In genomic region chr7:144027070-144027469, GRCh38 we compare ENCODE assay signal across 9 cellular contexts. TPM values are rescaled to one million over a fixed set of nuclear protein-coding genes. Genes with fewer than 3 reads are reported as not detected.
DNase-seq lines count a peak whose midpoint lies in the region; FAIRE-seq and TF ChIP-seq lines count a peak whose summit lies in the region.
"Had no signal": no experiment of that assay in that cellular context is flagged by ENCODE, and none has a peak within 500 bp of the region (broad histone marks: within the 10 kb centered on the region; RNA-seq: fewer than 3 reads in every experiment).

No MANE protein-coding gene starts in this region.

- no peak overlapping the region for H2BK12ac ChIP-seq in H1 (ENCODE audit: low read depth, low read length)

- no peaks in the 10 kb centered on the region for H3K4me1 Mint-ChIP-seq in Calu3 (ENCODE audit: low read depth, unreplicated experiment)

- H4K20me1 ChIP-seq in H1 (replicated peaks in 1 of 2; ENCODE audit: control insufficient read depth in 1 of 2, insufficient read depth in 2 of 2, low read length in 2 of 2) (no peaks in the 10 kb centered on the region), neural cell (ENCODE audit: insufficient read depth) (no peaks in the 10 kb centered on the region)

- H3K9me3 ChIP-seq in H1 (ENCODE audit: insufficient read depth in 2 of 2, low read depth in 1 of 2, low read length in 1 of 2) (no peaks in the 10 kb centered on the region), neural cell (ENCODE audit: low read length) (no peaks in the 10 kb centered on the region)

- H3K27me3 Mint-ChIP-seq in Calu3 (ENCODE audit: unreplicated experiment) = no peaks in the 10 kb centered on the region

- H2BK20ac ChIP-seq in H1 (ENCODE audit: low read length) = no peak overlapping the region

- H4K8ac ChIP-seq in H1 (ENCODE audit: extremely low read depth, insufficient read depth, low read length) = no peak overlapping the region

- POLR2A ChIA-PET in H1 (lab: Charles Lee; ENCODE audit: partially characterized antibody) = no interaction called here

- no peaks in the 10 kb centered on the region for H3K79me2 ChIP-seq in H1 (ENCODE audit: control insufficient read depth in 1 of 2, insufficient read depth in 2 of 2, low read length in 2 of 2)
- no peaks in the 10 kb centered on the region for H3K79me2 ChIP-seq in neural cell (replicated peaks; ENCODE audit: insufficient read depth, low read length)

- no peak overlapping the region for H3K27ac ChIP-seq in H1 (ENCODE audit: low read depth, low read length)
- H3K27ac ChIP-seq in neural cell (ENCODE audit: low read length) = no peak overlapping the region

- H2AK5ac ChIP-seq in H1 (ENCODE audit: low read depth, low read length) = no peak overlapping the region

- no TSS peak for BruUV-seq in Calu3 (replicated peaks; lab: Mats Ljungman, UMichigan)

- H4K91ac ChIP-seq in H1 (replicated peaks; ENCODE audit: insufficient read length, low read length) = no peak overlapping the region

- 47% methylated on average over 3 of the region's 3 CpGs; no CpG with 5 or more reads in 1 of the 2 experiments for WGBS in H1 (ENCODE audit: extremely low coverage in 1 of 2, insufficient coverage in 1 of 2, insufficient read length in 1 of 2, insufficient replicate concordance in 2 of 2, low coverage in 1 of 2, low lambda C conversion rate in 2 of 2, missing lambda C conversion rate in 1 of 2), 2 experiments

- no peaks in the 10 kb centered on the region; a peak in 1 of 7 replicates for H3K4me1 ChIP-seq in H1 (replicated peaks in 1 of 4; ENCODE audit: control insufficient read depth in 3 of 4, insufficient read depth in 4 of 4, low read length in 3 of 4)

- H3K79me1 ChIP-seq in H1 (ENCODE audit: low read depth, low read length) = no peaks in the 10 kb centered on the region

- H3K9me2 ChIP-seq in neural cell (ENCODE audit: insufficient read depth, low read length) = no peaks in the 10 kb centered on the region

- H2BK120ac ChIP-seq in H1 (replicated peaks; ENCODE audit: low read depth, low read length) = no peak overlapping the region

- no peaks in the 10 kb centered on the region for H3K36me3 ChIP-seq in H1 (ENCODE audit: control insufficient read depth in 2 of 4, insufficient read depth in 4 of 4, low read length in 3 of 4)
- no peaks in the 10 kb centered on the region for H3K36me3 ChIP-seq in neural cell (ENCODE audit: insufficient read depth, low read length)

- no peak overlapping the region for H3K23ac ChIP-seq in H1 (ENCODE audit: insufficient read length)

- H3F3A ChIP-seq in neural cell (ENCODE audit: insufficient read depth, low read length, poor library complexity, severe bottlenecking) = no peaks in the 10 kb centered on the region

- H2AFZ ChIP-seq in H1 (ENCODE audit: low read length) (no peak overlapping the region), neural cell (ENCODE audit: low read depth, low read length) (no peak overlapping the region)

- TF ChIP-seq POLR2A in NB4 (IDR thresholded peaks at IDR 0.05; ENCODE audit: extremely low read depth, insufficient read length) = no peak
- TF ChIP-seq POLR2A in H1 (IDR thresholded peaks at IDR 0.05; ENCODE audit: control extremely low read depth in 1 of 2, low read depth in 2 of 2, low read length in 2 of 2) = no peak

- H3K4me3 Mint-ChIP-seq in Calu3 (ENCODE audit: low read depth, unreplicated experiment) = no peak overlapping the region

- H2BK5ac ChIP-seq in H1 (ENCODE audit: low read depth, low read length) = no peak overlapping the region

- H3K9ac ChIP-seq in H1 (replicated peaks in 1 of 4; ENCODE audit: extremely low read depth in 1 of 4, low read depth in 3 of 4, low read length in 3 of 4) = no peak overlapping the region
- H3K9ac ChIP-seq in neural cell (ENCODE audit: low read length) = no peak overlapping the region

- no peak overlapping the region for H3K4me2 ChIP-seq in H1 (ENCODE audit: insufficient read depth in 1 of 2, low read depth in 2 of 2, low read length in 2 of 2)
- H3K4me2 ChIP-seq in neural cell (ENCODE audit: low read length) = no peak overlapping the region

- TF ChIP-seq CTCF in NB4 (IDR thresholded peaks at IDR 0.05; ENCODE audit: low read depth, low read length) (no peak), H1 (IDR thresholded peaks at IDR 0.05; ENCODE audit: control extremely low read depth in 1 of 3, insufficient read depth in 1 of 3, low read depth in 1 of 3, low read length in 3 of 3) (peak in 2 of 3 experiments; percentile 29 to 43; a peak in 2 of 4 replicates), neural cell (IDR thresholded peaks at IDR 0.05; ENCODE audit: poor library complexity, severe bottlenecking) (peak; percentile 83), Calu3 (IDR thresholded peaks at IDR 0.05; ENCODE audit: unreplicated experiment) (no peak)

- no peaks in the 10 kb centered on the region for H3K36me3 Mint-ChIP-seq in Calu3 (ENCODE audit: insufficient read depth, unreplicated experiment)

- FAIRE-seq in H1 (lab: Jason Lieb, UNC) = peak; percentile 77

- H3K27me3 ChIP-seq in H1 (replicated peaks in 1 of 4; ENCODE audit: control insufficient read depth in 3 of 4, extremely low read depth in 1 of 4, insufficient read depth in 3 of 4, low read length in 3 of 4) = no peaks in the 10 kb centered on the region
- no peaks in the 10 kb centered on the region for H3K27me3 ChIP-seq in neural cell (ENCODE audit: insufficient read depth, low read depth, low read length)

- TF ChIP-seq EP300 in H1 (IDR thresholded peaks at IDR 0.05; ENCODE audit: borderline replicate concordance in 1 of 2, low read depth in 2 of 2, low read length in 2 of 2) (no peak), neural cell (conservative IDR thresholded peaks at IDR 0.05; ENCODE audit: poor library complexity, severe bottlenecking) (no peak)

- no peak overlapping the region for H3K4me3 ChIP-seq in NB4 (ENCODE audit: low read depth, low read length)
- H3K4me3 ChIP-seq in H1 (ENCODE audit: extremely low read depth in 1 of 4, insufficient read depth in 2 of 4, low read depth in 3 of 4, low read length in 4 of 4) = no peak overlapping the region
- H3K4me3 ChIP-seq in neural cell (ENCODE audit: low read length) = no peak overlapping the region

- CTCF ChIA-PET in H1 (lab: Charles Lee; ENCODE audit: partially characterized antibody) = interaction anchor here (0.6 to 2.4 kb wide), 7 partner anchors 11 to 143 kb away, joined by 3 to 5 read pairs (median 3); no protein-coding TSS in a partner anchor
- CTCF ChIA-PET in Calu3 (lab: Charles Lee) = interaction anchor here (1.4 to 2.5 kb wide), 2 partner anchors 101 to 125 kb away, joined by 3 to 8 read pairs; partner anchors contain the start of gene TCAF1

- intact Hi-C loops in Calu3 (cut with micrococcal nuclease; ENCODE audit: unreplicated experiment) = loop anchor here (2.0 to 5.0 kb wide), 3 partner anchors 55 to 126 kb away; no protein-coding TSS in a partner anchor

- peak; percentile 69 to 73 for TF ChIP-seq RAD21 in H1 (IDR thresholded peaks at IDR 0.05 in 1 of 2, conservative IDR thresholded peaks at IDR 0.05 in 1 of 2; ENCODE audit: low read depth in 2 of 2, low read length in 2 of 2)
- TF ChIP-seq RAD21 in neural cell (conservative IDR thresholded peaks at IDR 0.05) = peak; percentile 90

- H3K9me3 Mint-ChIP-seq in Calu3 (ENCODE audit: low read depth, unreplicated experiment) = no peaks in the 10 kb centered on the region

- DNase-seq in DMS114 treated with DMSO at 0.1 percent for 48 hours (lab: John Stamatoyannopoulos, UW; ENCODE audit: unreplicated experiment) = peak; percentile 21
- DNase-seq in NB4 (ENCODE audit: low read depth) = peak; percentile 14
- no peak for DNase-seq in H1 (ENCODE audit: low read depth in 1 of 2, low spot score in 2 of 2)
- no peak for DNase-seq in OCI-M2 (lab: John Stamatoyannopoulos, UW; ENCODE audit: unreplicated experiment)
- DNase-seq in Calu3 = no peak
- DNase-seq in NCI-H2171 (lab: John Stamatoyannopoulos, UW) = no peak
- DNase-seq in NCI-H446 treated with DMSO at 0.1 percent for 48 hours (lab: John Stamatoyannopoulos, UW) = no peak
- DNase-seq: amygdala had no signal

- H3K4ac ChIP-seq in H1 (replicated peaks; ENCODE audit: insufficient read length, low read depth, low read length) = no peak overlapping the region

- H2BK15ac ChIP-seq in H1 (ENCODE audit: low read length) = no peak overlapping the region

- no peak overlapping the region for H3K14ac ChIP-seq in H1 (ENCODE audit: insufficient read length)

- no peak overlapping the region for H3K56ac ChIP-seq in H1 (replicated peaks; ENCODE audit: insufficient read length, low read depth, low read length)

- no peaks in the 10 kb centered on the region for H3K23me2 ChIP-seq in H1 (ENCODE audit: low read depth, low read length)

- H4K5ac ChIP-seq in H1 (ENCODE audit: insufficient read length, low read depth, low read length) = no peak overlapping the region

- H3K18ac ChIP-seq in H1 (ENCODE audit: extremely low read depth, low read length) = no peak overlapping the region

- H3K27ac Mint-ChIP-seq in Calu3 (ENCODE audit: unreplicated experiment) = no peak overlapping the region

RNA-seq across cellular contexts. Expression of gene OR2A5, which starts 21.7 kb away (rescaled TPM):
- total RNA-seq in H1 (2021; fragmentation: NEBNext Ultra II Directional; extraction: Animal tissue kit (Norgen Biotek cat#: 25700)) = not detected in 2 replicates
- not detected in 2 replicates for polyA plus RNA-seq in H1 (2011; rRNA removed)
- not detected for polyA plus RNA-seq in H1 (2011; cell fraction: cytosol; rRNA removed)
- polyA plus RNA-seq in H1 (2011; cell fraction: nucleus; rRNA removed) = not detected
- polyA plus RNA-seq in H1 (2012, experiment 1 of 2) = not detected in 4 replicates
- not detected for polyA plus RNA-seq in H1 (2012, experiment 2 of 2)
- not detected for polyA plus RNA-seq in H1 (2013, experiment 1 of 2)
- polyA plus RNA-seq in H1 (2013, experiment 2 of 2) = not detected
- not detected in 2 replicates for polyA minus RNA-seq in H1 (2011; rRNA and poly(A)+ RNA removed)
- polyA minus RNA-seq in H1 (2011; cell fraction: cytosol; rRNA and poly(A)+ RNA removed) = not detected
- not detected for polyA minus RNA-seq in H1 (2011; cell fraction: nucleus; rRNA and poly(A)+ RNA removed)
- not detected in 2 replicates for polyA plus RNA-seq in neural cell
- not detected in 2 replicates for polyA minus RNA-seq in neural cell
- total RNA-seq in Calu3 (2022) = not detected in 2 replicates

RNA-seq across cellular contexts. Expression of gene OR6B1, which starts 26.9 kb away (rescaled TPM):
- not detected in 2 replicates for total RNA-seq in H1 (2021; fragmentation: NEBNext Ultra II Directional; extraction: Animal tissue kit (Norgen Biotek cat#: 25700))
- polyA plus RNA-seq in H1 (2011; rRNA removed) = not detected in 2 replicates
- not detected for polyA plus RNA-seq in H1 (2011; cell fraction: cytosol; rRNA removed)
- not detected for polyA plus RNA-seq in H1 (2011; cell fraction: nucleus; rRNA removed)
- polyA plus RNA-seq in H1 (2012, experiment 1 of 2) = not detected in 4 replicates
- polyA plus RNA-seq in H1 (2012, experiment 2 of 2) = not detected
- not detected for polyA plus RNA-seq in H1 (2013, experiment 1 of 2)
- polyA plus RNA-seq in H1 (2013, experiment 2 of 2) = not detected
- polyA minus RNA-seq in H1 (2011; rRNA and poly(A)+ RNA removed) = not detected in 2 replicates
- not detected for polyA minus RNA-seq in H1 (2011; cell fraction: cytosol; rRNA and poly(A)+ RNA removed)
- polyA minus RNA-seq in H1 (2011; cell fraction: nucleus; rRNA and poly(A)+ RNA removed) = not detected
- polyA plus RNA-seq in neural cell = not detected in 2 replicates
- not detected in 2 replicates for polyA minus RNA-seq in neural cell
- total RNA-seq in Calu3 (2022) = not detected in 2 replicates

RNA-seq across cellular contexts. Expression of gene OR2A25, which starts 42.5 kb away (rescaled TPM):
- not detected in 2 replicates for total RNA-seq in H1 (2021; fragmentation: NEBNext Ultra II Directional; extraction: Animal tissue kit (Norgen Biotek cat#: 25700))
- not detected in 2 replicates for polyA plus RNA-seq in H1 (2011; rRNA removed)
- polyA plus RNA-seq in H1 (2011; cell fraction: cytosol; rRNA removed) = not detected
- polyA plus RNA-seq in H1 (2011; cell fraction: nucleus; rRNA removed) = not detected
- not detected in 4 replicates for polyA plus RNA-seq in H1 (2012, experiment 1 of 2)
- polyA plus RNA-seq in H1 (2012, experiment 2 of 2) = not detected
- polyA plus RNA-seq in H1 (2013, experiment 1 of 2) = not detected
- polyA plus RNA-seq in H1 (2013, experiment 2 of 2) = not detected
- polyA minus RNA-seq in H1 (2011; rRNA and poly(A)+ RNA removed) = not detected in 2 replicates
- not detected for polyA minus RNA-seq in H1 (2011; cell fraction: cytosol; rRNA and poly(A)+ RNA removed)
- not detected for polyA minus RNA-seq in H1 (2011; cell fraction: nucleus; rRNA and poly(A)+ RNA removed)
- not detected in 2 replicates for polyA plus RNA-seq in neural cell
- polyA minus RNA-seq in neural cell = not detected in 2 replicates
- not detected in 2 replicates for total RNA-seq in Calu3 (2022)

RNA-seq across cellular contexts. Expression of gene OR2A12, which starts 59.0 kb away (rescaled TPM):
- not detected in 2 replicates for total RNA-seq in H1 (2021; fragmentation: NEBNext Ultra II Directional; extraction: Animal tissue kit (Norgen Biotek cat#: 25700))
- not detected in 2 replicates for polyA plus RNA-seq in H1 (2011; rRNA removed)
- polyA plus RNA-seq in H1 (2011; cell fraction: cytosol; rRNA removed) = not detected
- polyA plus RNA-seq in H1 (2011; cell fraction: nucleus; rRNA removed) = not detected
- polyA plus RNA-seq in H1 (2012, experiment 1 of 2) = not detected in 4 replicates
- not detected for polyA plus RNA-seq in H1 (2012, experiment 2 of 2)
- not detected for polyA plus RNA-seq in H1 (2013, experiment 1 of 2)
- polyA plus RNA-seq in H1 (2013, experiment 2 of 2) = not detected
- not detected in 2 replicates for polyA minus RNA-seq in H1 (2011; rRNA and poly(A)+ RNA removed)
- polyA minus RNA-seq in H1 (2011; cell fraction: cytosol; rRNA and poly(A)+ RNA removed) = not detected
- not detected for polyA minus RNA-seq in H1 (2011; cell fraction: nucleus; rRNA and poly(A)+ RNA removed)
- polyA plus RNA-seq in neural cell = not detected in 2 replicates
- polyA minus RNA-seq in neural cell = not detected in 2 replicates
- not detected in 2 replicates for total RNA-seq in Calu3 (2022)

Comparison
In these comparisons a context has a peak if more than half of its experiments do, and no peak if none do; other contexts are left out.
1. DNase-seq: peak in DMS114 treated with DMSO at 0.1 percent for 48 hours (single experiment) and NB4 (single experiment); none in H1 (0 of 2), OCI-M2 (single experiment), Calu3 (single experiment), NCI-H2171 (single experiment) and NCI-H446 treated with DMSO at 0.1 percent for 48 hours (single experiment).
2. CTCF ChIP-seq: peak in H1 (2 of 3) and neural cell (single experiment); none in NB4 (single experiment) and Calu3 (single experiment).